Comparison of ENCODE assay signal across 1 cellular context in the genomic region with DNA sequence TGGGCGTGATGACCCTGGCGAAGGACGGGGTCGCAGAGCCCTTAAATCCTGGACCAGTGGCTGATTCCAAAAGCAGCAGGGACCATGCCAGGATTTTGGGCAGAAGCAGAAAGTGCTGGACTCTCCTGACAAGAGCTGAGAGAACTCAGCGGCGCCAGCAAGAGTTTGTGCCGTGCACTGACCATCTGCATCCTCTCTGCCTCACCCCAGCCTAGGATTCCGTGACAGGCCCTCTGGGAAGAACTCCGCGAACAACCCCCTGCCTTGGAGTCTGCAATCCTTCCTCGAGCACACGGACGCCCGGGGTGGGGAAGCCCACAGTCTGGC.
TF ChIP-seq lines count a peak whose summit lies in the region.

No MANE protein-coding gene starts in this region.

TF ChIP-seq in HepG2, 621 proteins besides CTCF, POLR2A, EP300 and RAD21:
- peak; percentile 13 for TF ChIP-seq ASH2L (IDR thresholded peaks at IDR 0.05; ENCODE audit: insufficient read length, low read depth, low read length)
- TF ChIP-seq, protein P1, sequence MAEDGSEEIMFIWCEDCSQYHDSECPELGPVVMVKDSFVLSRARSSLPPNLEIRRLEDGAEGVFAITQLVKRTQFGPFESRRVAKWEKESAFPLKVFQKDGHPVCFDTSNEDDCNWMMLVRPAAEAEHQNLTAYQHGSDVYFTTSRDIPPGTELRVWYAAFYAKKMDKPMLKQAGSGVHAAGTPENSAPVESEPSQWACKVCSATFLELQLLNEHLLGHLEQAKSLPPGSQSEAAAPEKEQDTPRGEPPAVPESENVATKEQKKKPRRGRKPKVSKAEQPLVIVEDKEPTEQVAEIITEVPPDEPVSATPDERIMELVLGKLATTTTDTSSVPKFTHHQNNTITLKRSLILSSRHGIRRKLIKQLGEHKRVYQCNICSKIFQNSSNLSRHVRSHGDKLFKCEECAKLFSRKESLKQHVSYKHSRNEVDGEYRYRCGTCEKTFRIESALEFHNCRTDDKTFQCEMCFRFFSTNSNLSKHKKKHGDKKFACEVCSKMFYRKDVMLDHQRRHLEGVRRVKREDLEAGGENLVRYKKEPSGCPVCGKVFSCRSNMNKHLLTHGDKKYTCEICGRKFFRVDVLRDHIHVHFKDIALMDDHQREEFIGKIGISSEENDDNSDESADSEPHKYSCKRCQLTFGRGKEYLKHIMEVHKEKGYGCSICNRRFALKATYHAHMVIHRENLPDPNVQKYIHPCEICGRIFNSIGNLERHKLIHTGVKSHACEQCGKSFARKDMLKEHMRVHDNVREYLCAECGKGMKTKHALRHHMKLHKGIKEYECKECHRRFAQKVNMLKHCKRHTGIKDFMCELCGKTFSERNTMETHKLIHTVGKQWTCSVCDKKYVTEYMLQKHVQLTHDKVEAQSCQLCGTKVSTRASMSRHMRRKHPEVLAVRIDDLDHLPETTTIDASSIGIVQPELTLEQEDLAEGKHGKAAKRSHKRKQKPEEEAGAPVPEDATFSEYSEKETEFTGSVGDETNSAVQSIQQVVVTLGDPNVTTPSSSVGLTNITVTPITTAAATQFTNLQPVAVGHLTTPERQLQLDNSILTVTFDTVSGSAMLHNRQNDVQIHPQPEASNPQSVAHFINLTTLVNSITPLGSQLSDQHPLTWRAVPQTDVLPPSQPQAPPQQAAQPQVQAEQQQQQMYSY (CRISPR knock-in tag; IDR thresholded peaks at IDR 0.05), result no peak
